10 cellular contexts compared by ENCODE assay signal in genomic region chr6:52511572-52512151, GRCh38.
DNase-seq lines count a peak whose midpoint lies in the region; ATAC-seq and TF ChIP-seq lines count a peak whose summit lies in the region.
"Had no signal": no experiment of that assay in that cellular context is flagged by ENCODE, and none has a peak within 500 bp of the region (broad histone marks: within the 10 kb centered on the region; RNA-seq: fewer than 3 reads in every experiment).

No MANE protein-coding gene starts in this region.

- TF ChIP-seq CTCF in left ventricle myocardium inferior (IDR thresholded peaks at IDR 0.05; ENCODE audit: borderline replicate concordance) (no peak), MM.1S (IDR thresholded peaks at IDR 0.05; ENCODE audit: low read length) (no peak)

- H3K4me3 ChIP-seq in adipocyte (ENCODE audit: low read length) (peak overlapping the region; percentile 14), left ventricle myocardium inferior (peak overlapping the region; percentile 7), MM.1S (ENCODE audit: low read length) (no peak overlapping the region)
- H3K4me3 ChIP-seq: GM12878 had no signal

- H2AFZ ChIP-seq in MM.1S (ENCODE audit: low read length): no peak overlapping the region

- H3K4me1 ChIP-seq in adipocyte (ENCODE audit: control insufficient read depth, insufficient read depth, low read length): peaks cover 90% of the 10 kb centered on the region
- peaks cover 89% of the 10 kb centered on the region for H3K4me1 ChIP-seq in left ventricle myocardium inferior
- H3K4me1 ChIP-seq in MM.1S (ENCODE audit: low read length): 0 out of 2 replicates have a peak, but pooled peaks cover 2% of the 10 kb centered on the region

- H3K4me2 ChIP-seq in MM.1S (ENCODE audit: low read depth, low read length): no peak overlapping the region

- peak; percentile 55 for DNase-seq in EH (ENCODE audit: low read depth)
- DNase-seq in adipocyte (ENCODE audit: low read depth): no peak
- DNase-seq in left ventricle myocardium inferior: no peak
- no peak for DNase-seq in sciatic nerve (ENCODE audit: low spot score)
- no peak for DNase-seq in H4 (ENCODE audit: low spot score)
- DNase-seq in NCI-H146 (lab: John Stamatoyannopoulos, UW): no peak
- no peak for DNase-seq in MM.1S
- DNase-seq: stimulated activated CD4-positive, alpha-beta T cell treated with anti-CD3 and anti-CD28 coated beads, Interleukin-12 subunit alpha, Interleukin-12 subunit beta, amount 100 ng/mL, for 4 hours had no signal

- H3K27ac ChIP-seq in left ventricle myocardium inferior (replicated peaks) (peak overlapping the region; percentile 93), MM.1S (ENCODE audit: low read length) (no peak overlapping the region)

- intact Hi-C loops in left ventricle myocardium inferior (cut with micrococcal nuclease): loop anchor here (10.0 kb wide), 1 partner anchor 63 kb away; the partner anchor contains the start of gene TRAM2
- intact Hi-C loops in sciatic nerve (cut with DNase I): loop anchor here (10.0 kb wide), 1 partner anchor 63 kb away; the partner anchor contains the start of gene TRAM2

- ATAC-seq in sciatic nerve (peak; percentile 23), GM21528 (IDR thresholded peaks at IDR 0.05; ENCODE audit: low FRiP score, unreplicated experiment) (no peak)
- ATAC-seq: GM12878 had no signal

- H3F3A ChIP-seq in MM.1S (ENCODE audit: insufficient read depth, low read length): peaks cover 11% of the 10 kb centered on the region; the same call in 1 of the 2 replicates

- H3K79me2 ChIP-seq in MM.1S (ENCODE audit: low read length): peaks cover 93% of the 10 kb centered on the region

- H3K36me3 ChIP-seq in adipocyte (ENCODE audit: control insufficient read depth, insufficient read depth, low read length, severe bottlenecking) (peaks cover 72% of the 10 kb centered on the region), left ventricle myocardium inferior (peaks cover 41% of the 10 kb centered on the region), MM.1S (replicated peaks; ENCODE audit: insufficient read depth, low read length) (peaks cover 58% of the 10 kb centered on the region)

- H3K9me2 ChIP-seq in MM.1S (replicated peaks; ENCODE audit: insufficient read depth, low read length): no peaks in the 10 kb centered on the region

- no peaks in the 10 kb centered on the region for H4K20me1 ChIP-seq in MM.1S (ENCODE audit: insufficient read depth, low read length)

- H3K9ac ChIP-seq in adipocyte (ENCODE audit: low read length) (peak overlapping the region; percentile 87), MM.1S (ENCODE audit: low read length) (no peak overlapping the region)

- H3K27me3 ChIP-seq in adipocyte (replicated peaks; ENCODE audit: control insufficient read depth, insufficient read depth, low read length) (no peaks in the 10 kb centered on the region), left ventricle myocardium inferior (ENCODE audit: low read depth) (no peaks in the 10 kb centered on the region), MM.1S (replicated peaks; ENCODE audit: insufficient read depth, low read length) (no peaks in the 10 kb centered on the region)

- H3K9me3 ChIP-seq in adipocyte (ENCODE audit: control insufficient read depth, low read length) (no peaks in the 10 kb centered on the region), left ventricle myocardium inferior (replicated peaks) (no peaks in the 10 kb centered on the region), MM.1S (replicated peaks; ENCODE audit: insufficient read depth, low read length) (no peaks in the 10 kb centered on the region)
